In the genomic region with DNA sequence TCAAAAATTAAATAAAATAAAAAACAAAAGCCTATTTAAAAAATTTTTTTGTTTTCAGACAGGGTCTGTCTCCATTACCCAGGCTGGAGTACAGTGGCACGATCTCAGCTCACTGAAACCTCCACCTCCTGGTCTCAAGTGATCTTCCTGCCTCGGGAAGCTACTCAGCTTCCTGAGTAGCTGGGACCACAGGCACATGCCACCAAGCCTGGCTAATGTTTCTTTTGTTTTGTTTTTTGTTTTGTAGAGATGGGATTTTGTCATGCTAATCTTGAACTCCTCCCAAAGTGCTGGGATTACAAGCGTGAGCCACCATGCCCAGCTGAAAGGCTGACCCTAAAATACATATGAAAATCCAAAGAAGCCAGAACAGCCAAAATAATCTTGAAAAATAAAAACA, we compare ENCODE assay signal across 17 cellular contexts. TPM values are rescaled to one million over a fixed set of nuclear protein-coding genes. Genes with fewer than 3 reads are reported as not detected.
"Had no signal": no experiment of that assay in that cellular context is flagged by ENCODE, and none has a peak within 500 bp of the region (broad histone marks: within the 10 kb centered on the region; RNA-seq: fewer than 3 reads in every experiment).

No MANE protein-coding gene starts in this region.

- H3K4me1 ChIP-seq: body of pancreas had no signal

- H3K27me3 Mint-ChIP-seq: activated B cell treated with CpG ODN at 0.5 μM for 24 hours; naive B cell; stimulated activated naive B cell treated with anti-CD40 and anti-IgM and Interleukin-4, amounts not matched to agents 10 μg/mL and 1 μg/mL and 100 μg/mL, for 72 hours had no signal

- H3K9me3 Mint-ChIP-seq: activated B cell treated with CpG ODN at 0.5 μM for 24 hours; activated CD4-positive, alpha-beta memory T cell treated with anti-CD3 and anti-CD28 coated beads, Interleukin-2, amount 10 ng/mL, durations not matched to agents 7 days and 5 days; activated naive CD4-positive, alpha-beta T cell treated with anti-CD3 and anti-CD28 coated beads for 36 hours; activated T-cell treated with anti-CD3 and anti-CD28 coated beads, Interleukin-2, amount 50 U/mL, for 4 hours; naive B cell; neural crest cell; T-helper 2 cell treated with Interferon-gamma antibody and Interleukin-4, amounts not matched to agents 5 μg/mL and 100 μg/mL, for 36 hours had no signal

- FAIRE-seq: frontal cortex had no signal

- H3K27ac Mint-ChIP-seq: activated B cell treated with CpG ODN at 0.5 μM for 24 hours; activated CD4-positive, alpha-beta memory T cell treated with anti-CD3 and anti-CD28 coated beads, Interleukin-2, amount 10 ng/mL, durations not matched to agents 7 days and 5 days; activated naive CD4-positive, alpha-beta T cell treated with anti-CD3 and anti-CD28 coated beads for 36 hours; stimulated activated naive B cell treated with anti-CD40 and anti-IgM and Interleukin-4, amounts not matched to agents 10 μg/mL and 1 μg/mL and 100 μg/mL, for 72 hours; T-helper 2 cell treated with Interferon-gamma antibody and Interleukin-4, amounts not matched to agents 5 μg/mL and 100 μg/mL, for 36 hours had no signal

- H3K9me3 ChIP-seq: body of pancreas, lower lobe of right lung, spleen, thoracic aorta had no signal

- H3K4me3 Mint-ChIP-seq: activated B cell treated with CpG ODN at 0.5 μM for 24 hours; activated CD4-positive, alpha-beta memory T cell treated with anti-CD3 and anti-CD28 coated beads, Interleukin-2, amount 10 ng/mL, durations not matched to agents 7 days and 5 days; activated naive CD4-positive, alpha-beta T cell treated with anti-CD3 and anti-CD28 coated beads for 36 hours; activated T-cell treated with anti-CD3 and anti-CD28 coated beads, Interleukin-2, amount 50 U/mL, for 4 hours; naive B cell; neural crest cell; stimulated activated naive B cell treated with anti-CD40 and anti-IgM and Interleukin-4, amounts not matched to agents 10 μg/mL and 1 μg/mL and 100 μg/mL, for 72 hours; T-helper 2 cell treated with Interferon-gamma antibody and Interleukin-4, amounts not matched to agents 5 μg/mL and 100 μg/mL, for 36 hours had no signal

- DNase-seq: activated B cell treated with CpG ODN at 0.5 μM for 24 hours; activated CD4-positive, alpha-beta memory T cell treated with anti-CD3 and anti-CD28 coated beads, Interleukin-2, amount 10 ng/mL, durations not matched to agents 7 days and 5 days; activated CD4-positive, alpha-beta T cell treated with anti-CD3 and anti-CD28 coated beads for 4 hours; activated naive CD4-positive, alpha-beta T cell treated with anti-CD3 and anti-CD28 coated beads for 36 hours; activated T-cell treated with anti-CD3 and anti-CD28 coated beads, Interleukin-2, amount 50 U/mL, for 4 hours; body of pancreas; dorsolateral prefrontal cortex; islet precursor cell; lower lobe of right lung; naive B cell; retina; spleen; stimulated activated naive B cell treated with anti-CD40 and anti-IgM and Interleukin-4, amounts not matched to agents 10 μg/mL and 1 μg/mL and 100 μg/mL, for 72 hours had no signal

- H3K27ac ChIP-seq: body of pancreas, dorsolateral prefrontal cortex, lower lobe of right lung, spleen, thoracic aorta had no signal

- ATAC-seq: activated T-cell treated with anti-CD3 and anti-CD28 coated beads, Interleukin-2, amount 50 U/mL, for 4 hours; body of pancreas; lower lobe of right lung; stimulated activated naive B cell treated with anti-CD40 and anti-IgM and Interleukin-4, amounts not matched to agents 10 μg/mL and 1 μg/mL and 100 μg/mL, for 72 hours had no signal

- H3K4me1 Mint-ChIP-seq: activated CD4-positive, alpha-beta memory T cell treated with anti-CD3 and anti-CD28 coated beads, Interleukin-2, amount 10 ng/mL, durations not matched to agents 7 days and 5 days; neural crest cell had no signal

- H3K27me3 ChIP-seq: body of pancreas, dorsolateral prefrontal cortex, spleen had no signal

- H3K4me3 ChIP-seq: body of pancreas, dorsolateral prefrontal cortex, lower lobe of right lung, spleen, thoracic aorta had no signal

RNA-seq across cellular contexts. Expression of a gene that starts 56.1 kb away (rescaled TPM):
- total RNA-seq: activated B cell treated with CpG ODN at 0.5 μM for 24 hours had no signal
